8 cellular contexts compared by ENCODE assay signal in genomic region chr5:177029498-177029897, GRCh38.
"Had no signal": no experiment of that assay in that cellular context is flagged by ENCODE, and none has a peak within 500 bp of the region (broad histone marks: within the 10 kb centered on the region; RNA-seq: fewer than 3 reads in every experiment).

No MANE protein-coding gene starts in this region.

- H2AFZ ChIP-seq: GM23338 had no signal

- H3K4me3 ChIP-seq: GM23338 had no signal

- H3K4me1 Mint-ChIP-seq: GM23338, H9 had no signal

- H3K9me3 Mint-ChIP-seq: GM23338, H9 had no signal

- H3K27me3 Mint-ChIP-seq: IgD-negative memory B cell had no signal

- DNase-seq: H9, HCEC 1CT, KG1 had no signal

- H3K27ac Mint-ChIP-seq: GM23338, H9, IgD-negative memory B cell had no signal

- H3K4me3 Mint-ChIP-seq: GM23338, H9 had no signal

- H3K4me2 ChIP-seq: GM23338 had no signal

- FAIRE-seq: H1, H54, HTR-8/SVneo had no signal

- ATAC-seq: GM23338 had no signal
